ENCODE assay signal across 16 cellular contexts in the genomic region with DNA sequence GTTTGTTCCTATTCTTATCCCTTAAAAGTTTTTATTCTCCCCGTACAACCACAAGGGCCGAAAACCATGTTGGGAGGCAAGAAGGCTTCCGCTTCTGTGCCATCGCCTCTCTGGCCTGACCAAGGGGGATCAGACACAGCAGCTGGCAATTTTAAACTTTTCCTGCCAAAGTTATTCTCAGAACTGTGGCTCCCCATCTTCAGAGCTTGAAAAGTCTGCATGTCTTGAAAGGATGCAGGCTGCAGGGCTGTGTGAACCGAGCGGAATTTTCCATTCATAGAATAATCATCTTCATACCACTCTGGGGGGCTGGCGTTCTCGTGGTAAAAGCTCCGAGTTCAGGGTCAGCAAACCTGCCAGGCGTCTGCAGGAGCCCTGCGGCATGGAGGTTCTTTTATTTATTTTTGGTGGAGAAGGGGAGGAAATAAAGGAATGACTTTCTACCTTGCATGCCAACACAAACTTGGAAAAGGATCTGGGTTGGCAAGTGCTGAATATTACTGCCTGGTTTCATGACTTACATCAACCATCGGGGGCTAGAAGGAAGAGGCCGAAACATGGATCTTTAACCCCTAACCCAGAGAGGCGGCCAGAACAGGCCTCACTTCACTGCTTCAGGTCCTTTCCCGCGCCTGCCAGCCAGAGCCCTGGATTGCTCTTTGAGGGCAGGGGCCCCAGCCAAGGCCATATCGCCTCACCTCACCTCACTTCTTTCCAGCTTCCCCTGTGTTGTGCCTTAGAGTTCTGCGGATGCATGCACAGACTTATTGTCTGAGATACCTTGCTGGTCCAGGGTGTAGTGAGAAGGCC. TPM values are rescaled to one million over a fixed set of nuclear protein-coding genes. Genes with fewer than 3 reads are reported as not detected.
A peak's percentile ranks its signal among the peaks of the same experiment; 100 is the strongest.
DNase-seq lines count a peak whose midpoint lies in the region; ATAC-seq, FAIRE-seq and TF ChIP-seq lines count a peak whose summit lies in the region.
"Had no signal": no experiment of that assay in that cellular context is flagged by ENCODE, and none has a peak within 500 bp of the region (broad histone marks: within the 10 kb centered on the region; RNA-seq: fewer than 3 reads in every experiment).

No MANE protein-coding gene starts in this region.

- BruUV-seq in OCI-LY7 (replicated peaks; lab: Mats Ljungman, UMichigan): no TSS peak

- H3K9me3 ChIP-seq in heart left ventricle: no peaks in the 10 kb centered on the region
- H3K9me3 ChIP-seq in upper lobe of right lung: no peaks in the 10 kb centered on the region
- no peaks in the 10 kb centered on the region for H3K9me3 ChIP-seq in OCI-LY7 (ENCODE audit: low read length)

- FAIRE-seq in bronchial epithelial cell (lab: Jason Lieb, UNC): peak; percentile 64
- FAIRE-seq: A204.1 had no signal

- H3K9me2 ChIP-seq in OCI-LY7 (ENCODE audit: insufficient read depth, low read length): no peaks in the 10 kb centered on the region

- H2AFZ ChIP-seq in OCI-LY7 (ENCODE audit: low read length): no peak overlapping the region

- TF ChIP-seq CTCF in heart left ventricle (IDR thresholded peaks at IDR 0.05) (no peak), bronchial epithelial cell (IDR thresholded peaks at IDR 0.05; ENCODE audit: insufficient read depth, low read length, severe bottlenecking) (no peak), upper lobe of right lung (IDR thresholded peaks at IDR 0.05) (no peak), OCI-LY7 (conservative IDR thresholded peaks at IDR 0.05; ENCODE audit: low read length) (no peak)

- intact Hi-C loops in heart left ventricle (cut with DNase I): loop anchor here in 7 of 10 donors (5.0 to 10.0 kb wide), 7 partner anchors 59 to 462 kb away; partner anchors contain the start of gene CACUL1 (in 2 of the 7)
- intact Hi-C loops in cardiac septum (cut with DNase I): loop anchor here (5.0 to 10.0 kb wide), 3 partner anchors 114 to 269 kb away; no protein-coding TSS in a partner anchor
- intact Hi-C loops in upper lobe of right lung (cut with DNase I): no loop called here
- intact Hi-C loops in OCI-LY7 (cut with micrococcal nuclease; ENCODE audit: unreplicated experiment): loop anchor here (5.0 kb wide), 1 partner anchor 269 kb away; no protein-coding TSS in a partner anchor

- H3K4me1 ChIP-seq in heart left ventricle (peaks cover 0 to 47% (median 23%) of the 10 kb centered on the region in 12 donors), upper lobe of right lung (peaks cover 13% of the 10 kb centered on the region), OCI-LY7 (ENCODE audit: insufficient read depth, low read length, poor library complexity, severe bottlenecking) (peaks cover 19% of the 10 kb centered on the region)

- 66 to 74% (median 69%) methylated on average over 17 to 18 of the region's 18 CpGs for WGBS in heart left ventricle, 4 donors

- H3K36me3 ChIP-seq in heart left ventricle (no peaks in the 10 kb centered on the region), bronchial epithelial cell (ENCODE audit: control insufficient read depth, insufficient read depth, low read length) (no peaks in the 10 kb centered on the region), upper lobe of right lung (no peaks in the 10 kb centered on the region), OCI-LY7 (ENCODE audit: insufficient read depth, low read length) (peaks cover 7% of the 10 kb centered on the region; the same call in 1 of the 2 replicates)

- CTCF ChIA-PET in OCI-LY7 (lab: Charles Lee; ENCODE audit: unreplicated experiment): no interaction called here

- POLR2A ChIA-PET in OCI-LY7 (lab: Charles Lee): no interaction called here

- no peak for DNase-seq in heart left ventricle
- DNase-seq in cardiac septum (ENCODE audit: low spot score): no peak
- no peak for DNase-seq in bronchial epithelial cell (ENCODE audit: low read depth)
- peak; percentile 24 for DNase-seq in myocyte (ENCODE audit: low read depth)
- no peak for DNase-seq in upper lobe of right lung
- no peak for DNase-seq in OCI-LY7 (ENCODE audit: low spot score)
- DNase-seq in RPMI8226: no peak
- DNase-seq: CD8-positive, alpha-beta T cell; dorsolateral prefrontal cortex; EL; H7; NCI-H2171 treated with DMSO at 0.1 percent for 48 hours had no signal

- ATAC-seq in heart left ventricle: no peak
- no peak for ATAC-seq in upper lobe of right lung
- ATAC-seq in GM21390 (IDR thresholded peaks at IDR 0.05; ENCODE audit: unreplicated experiment): no peak
- ATAC-seq: CD8-positive, alpha-beta T cell; stimulated activated effector memory CD8-positive, alpha-beta T cell treated with anti-CD3 and anti-CD28 coated beads, Interleukin-12 subunit alpha, Interleukin-12 subunit beta, amount 100 ng/mL, for 72 hours had no signal

- H3K27me3 ChIP-seq in heart left ventricle (peaks cover 0 to 5% (median 0%) of the 10 kb centered on the region in 9 donors), bronchial epithelial cell (ENCODE audit: control insufficient read depth, insufficient read depth, low read length) (no peaks in the 10 kb centered on the region), upper lobe of right lung (no peaks in the 10 kb centered on the region)
- H3K27me3 ChIP-seq: dorsolateral prefrontal cortex had no signal

- H3K4me3 ChIP-seq in heart left ventricle: no peak overlapping the region
- H3K4me3 ChIP-seq in bronchial epithelial cell (ENCODE audit: low read depth, low read length): no peak overlapping the region
- no peak overlapping the region for H3K4me3 ChIP-seq in upper lobe of right lung
- H3K4me3 ChIP-seq in OCI-LY7 (ENCODE audit: low read depth, low read length, poor library complexity, severe bottlenecking): no peak overlapping the region
- H3K4me3 ChIP-seq: dorsolateral prefrontal cortex, skin epidermis had no signal

- no peaks in the 10 kb centered on the region for H3K79me2 ChIP-seq in OCI-LY7 (ENCODE audit: insufficient read depth, low read depth, low read length)

- no peak overlapping the region for H3K4me2 ChIP-seq in OCI-LY7 (ENCODE audit: low read length)

- no peak for TF ChIP-seq POLR2A in heart left ventricle (IDR thresholded peaks at IDR 0.05)

- peaks cover 7% of the 10 kb centered on the region; the same call in 1 of the 2 replicates for H4K20me1 ChIP-seq in OCI-LY7 (ENCODE audit: insufficient read depth, low read length)

- H3K27ac ChIP-seq in heart left ventricle (peak overlapping the region in 11 of 12 donors; percentile 47 to 95 (median 87)), upper lobe of right lung (peak overlapping the region; percentile 68), OCI-LY7 (ENCODE audit: low read depth, low read length, poor library complexity, severe bottlenecking) (no peak overlapping the region)

RNA-seq across cellular contexts. Expression of gene NANOS1, which starts 3.0 kb away (rescaled TPM):
- 10 to 100 TPM in 4 of 9 donors, 1 to 10 TPM in 5; 3.3 to 35.5 (median 8.8) TPM for total RNA-seq in heart left ventricle
- 10 to 100 TPM in 1 of 2 donors, 1 to 10 TPM in 1; 7.1 to 41.4 TPM for polyA plus RNA-seq in heart left ventricle
- 10.3 TPM for total RNA-seq in cardiac septum
- 0.79 and 1.3 TPM in 2 replicates for total RNA-seq in bronchial epithelial cell
- total RNA-seq in myocyte: 3.2 and 5.1 TPM in 2 replicates
- polyA plus RNA-seq in myocyte (2012): 2.1 TPM
- 2.9 TPM for total RNA-seq in upper lobe of right lung
- total RNA-seq in OCI-LY7 (2014; rRNA removed; shearing (Covaris generic)): 3.6 and 3.7 TPM in 2 replicates
- total RNA-seq in OCI-LY7 (2022): 7.5 and 8.5 TPM in 2 replicates

RNA-seq across cellular contexts. Expression of gene EIF3A, which starts 54.1 kb away (rescaled TPM):
- total RNA-seq in heart left ventricle: 100 to 1,000 TPM in 6 of 9 donors, 10 to 100 TPM in 3; 80.3 to 143 (median 110) TPM
- 10 to 100 TPM; 41.9 to 92.2 TPM for polyA plus RNA-seq in heart left ventricle
- 133 TPM for total RNA-seq in cardiac septum
- 124 and 150 TPM in 2 replicates for total RNA-seq in bronchial epithelial cell
- total RNA-seq in myocyte: 147 and 169 TPM in 2 replicates
- polyA plus RNA-seq in myocyte (2012): 76.5 TPM
- total RNA-seq in upper lobe of right lung: 96.9 TPM
- total RNA-seq in OCI-LY7 (2014; rRNA removed; shearing (Covaris generic)): 83.0 and 96.2 TPM in 2 replicates
- total RNA-seq in OCI-LY7 (2022): 161 and 171 TPM in 2 replicates
